8 cellular contexts compared by ENCODE assay signal in genomic region chr9:35603506-35603985, GRCh38. TPM values are rescaled to one million over a fixed set of nuclear protein-coding genes. Genes with fewer than 3 reads are reported as not detected.
A peak's percentile ranks its signal among the peaks of the same experiment; 100 is the strongest.
DNase-seq lines count a peak whose midpoint lies in the region; ATAC-seq and TF ChIP-seq lines count a peak whose summit lies in the region.

No MANE protein-coding gene starts in this region.

- H3K27ac ChIP-seq in BLaER1, result peak overlapping the region; percentile 61
- no peak overlapping the region for H3K27ac ChIP-seq in H9 (ENCODE audit: insufficient read length, low read depth, low read length)
- peak overlapping the region; percentile 92 for H3K27ac ChIP-seq in VCaP
- peak overlapping the region; percentile 80 to 88 for H3K27ac ChIP-seq in esophagus (ENCODE audit: low read depth in 2 of 2, low read length in 1 of 2)

- H3K9me3 Mint-ChIP-seq in H9 (no peaks in the 10 kb centered on the region), nephron progenitor cell (no peaks in the 10 kb centered on the region)

- in situ Hi-C loops in GM13977 (cut with MboI; ENCODE audit: low pct_unique_long_range_greater_than_20kb, low sequenced_read_pairs, unreplicated experiment), result no loop called here

- peak overlapping the region; percentile 73 for H3K4me2 ChIP-seq in BLaER1
- peak overlapping the region; percentile 82 for H3K4me2 ChIP-seq in H9 (ENCODE audit: insufficient read depth, insufficient read length, low read length)

- H2BK12ac ChIP-seq in H9 (ENCODE audit: insufficient read length, low read depth, low read length), result no peak overlapping the region

- H3K27me3 Mint-ChIP-seq in H9 (ENCODE audit: low read depth) (peaks cover 3% of the 10 kb centered on the region), nephron progenitor cell (ENCODE audit: low read depth, poor library complexity) (no peaks in the 10 kb centered on the region)

- H2BK15ac ChIP-seq in H9 (ENCODE audit: low read depth, low read length), result no peak overlapping the region

- H3K36me3 Mint-ChIP-seq in H9 (ENCODE audit: insufficient read depth in 1 of 3, low read depth in 3 of 3) (peaks cover 7 to 17% (median 15%) of the 10 kb centered on the region in 3 experiments; a peak in 6 of 7 replicates), nephron progenitor cell (ENCODE audit: low read depth) (peaks cover 11% of the 10 kb centered on the region)

- no peaks in the 10 kb centered on the region for H3K79me1 ChIP-seq in H9 (ENCODE audit: insufficient read depth, low read depth, low read length, poor library complexity, severe bottlenecking)

- no CpG with 5 or more reads among the region's 18 CpGs for WGBS in H9 (ENCODE audit: extremely low coverage, insufficient read length, low lambda C conversion rate)
- WGBS in esophagus, 2 donors, result 3 to 4% methylated on average over 18 of the region's 18 CpGs

- H2BK20ac ChIP-seq in H9 (ENCODE audit: low read depth, low read length, poor library complexity, severe bottlenecking), result no peak overlapping the region

- H3K9me3 ChIP-seq in BLaER1, result peaks cover 5% of the 10 kb centered on the region; the same call in 1 of the 2 replicates
- no peaks in the 10 kb centered on the region for H3K9me3 ChIP-seq in H9 (ENCODE audit: control insufficient read depth, low read depth, low read length)
- H3K9me3 ChIP-seq in esophagus (ENCODE audit: control insufficient read depth in 2 of 2, insufficient read depth in 1 of 2, low read depth in 1 of 2, low read length in 1 of 2), result no peaks in the 10 kb centered on the region

- H3K27me3 ChIP-seq in BLaER1 (no peaks in the 10 kb centered on the region), H9 (ENCODE audit: insufficient read depth, low read length) (no peaks in the 10 kb centered on the region), esophagus (ENCODE audit: control insufficient read depth in 1 of 2, insufficient read depth in 2 of 2, low read length in 2 of 2) (no peaks in the 10 kb centered on the region)

- H3K4me1 Mint-ChIP-seq in H9 (peaks cover 22 to 33% of the 10 kb centered on the region in 2 experiments), nephron progenitor cell (peaks cover 38% of the 10 kb centered on the region)

- peak overlapping the region; percentile 3; the same call in 1 of the 2 replicates for H3K14ac ChIP-seq in H9 (ENCODE audit: insufficient read depth, low read length)

- no peak for TF ChIP-seq CTCF in H9 (conservative IDR thresholded peaks at IDR 0.05)
- no peak for TF ChIP-seq CTCF in VCaP (conservative IDR thresholded peaks at IDR 0.05)
- no peak for TF ChIP-seq CTCF in nephron progenitor cell (IDR thresholded peaks at IDR 0.05)
- TF ChIP-seq CTCF in GM13977 (IDR thresholded peaks at IDR 0.05; ENCODE audit: extremely low read depth, insufficient read depth, missing control alignments), result no peak

- H2BK120ac ChIP-seq in H9 (ENCODE audit: low read depth, low read length, poor library complexity, severe bottlenecking), result no peak overlapping the region

- H3K23ac ChIP-seq in H9 (ENCODE audit: insufficient read length, low read depth, low read length), result no peak overlapping the region

- H4K8ac ChIP-seq in H9 (replicated peaks; ENCODE audit: insufficient read length, low read depth, low read length), result no peak overlapping the region

- peak overlapping the region; percentile 13 to 73 (median 14); a peak in 6 of 7 replicates for H3K27ac Mint-ChIP-seq in H9
- peak overlapping the region; percentile 58 for H3K27ac Mint-ChIP-seq in nephron progenitor cell

- H2BK5ac ChIP-seq in H9 (ENCODE audit: insufficient read length, low read length), result no peak overlapping the region

- DNase-seq in H9 (no peak), nephron progenitor cell (no peak), GM13977 (ENCODE audit: low spot score) (no peak), GOT3 (lab: John Stamatoyannopoulos, UW) (no peak)

- peak overlapping the region; percentile 93 to 97 for H3K4me3 Mint-ChIP-seq in H9
- peak overlapping the region; percentile 96 for H3K4me3 Mint-ChIP-seq in nephron progenitor cell

- no peak overlapping the region for H2AK5ac ChIP-seq in H9 (ENCODE audit: insufficient read length, low read length)

- H3K4me1 ChIP-seq in BLaER1 (peaks cover 54% of the 10 kb centered on the region), H9 (ENCODE audit: insufficient read depth, low read length) (no peaks in the 10 kb centered on the region; the same call in 1 of the 2 replicates), esophagus (ENCODE audit: control insufficient read depth in 2 of 2, insufficient read depth in 2 of 2, low read length in 1 of 2) (peaks cover 0 to 11% of the 10 kb centered on the region in 2 donors)

- H3K79me2 ChIP-seq in H9 (ENCODE audit: insufficient read depth, low read length), result no peaks in the 10 kb centered on the region

- no peak overlapping the region for H3K4ac ChIP-seq in H9 (ENCODE audit: low read depth, low read length)

- H3K36me3 ChIP-seq in BLaER1 (peaks cover 19% of the 10 kb centered on the region), esophagus (ENCODE audit: control insufficient read depth in 2 of 2, insufficient read depth in 2 of 2, low read length in 1 of 2) (peaks cover 0 to 9% of the 10 kb centered on the region in 2 donors)

- H3K18ac ChIP-seq in H9 (ENCODE audit: insufficient read length, low read depth, low read length), result no peak overlapping the region

- H4K5ac ChIP-seq in H9 (ENCODE audit: insufficient read length, low read depth, low read length), result no peak overlapping the region

- peak overlapping the region; percentile 12 for H2AFZ ChIP-seq in H9 (ENCODE audit: low read length)

- H3K4me3 ChIP-seq in BLaER1, result peak overlapping the region; percentile 61
- H3K4me3 ChIP-seq in esophagus (ENCODE audit: low read depth in 1 of 2, low read length in 2 of 2), result peak overlapping the region; percentile 20 to 36

- no peak for ATAC-seq in HG03139 (IDR thresholded peaks at IDR 0.05; ENCODE audit: unreplicated experiment)

- H4K91ac ChIP-seq in H9 (ENCODE audit: insufficient read length, low read depth, low read length), result no peak overlapping the region

- no peak overlapping the region for H3T11ph ChIP-seq in H9 (ENCODE audit: low read length)

- H3K56ac ChIP-seq in H9 (ENCODE audit: insufficient read length, low read depth, low read length), result no peak overlapping the region

- H3K23me2 ChIP-seq in H9 (ENCODE audit: insufficient read length, low read depth, low read length, poor library complexity, severe bottlenecking), result peaks cover 15% of the 10 kb centered on the region

- H4K20me1 ChIP-seq in BLaER1, result peaks cover 30% of the 10 kb centered on the region
- no peaks in the 10 kb centered on the region for H4K20me1 ChIP-seq in H9 (ENCODE audit: control insufficient read depth, insufficient read depth, insufficient read length)

- peak overlapping the region; percentile 67 for H3K9ac ChIP-seq in BLaER1
- peak overlapping the region; percentile 64 for H3K9ac ChIP-seq in H9 (ENCODE audit: extremely low read depth, insufficient read length, low read length)

RNA-seq across cellular contexts. Expression of gene TESK1, which starts 1.5 kb away (rescaled TPM):
- total RNA-seq in H9 (2021), result 28.1 and 28.6 TPM in 2 replicates
- 10 to 100 TPM; 15.3 to 22.7 TPM for polyA plus RNA-seq in esophagus

RNA-seq across cellular contexts. Expression of gene CD72, which starts 14.7 kb away (rescaled TPM):
- total RNA-seq in H9 (2021), result 3.3 and 3.9 TPM in 2 replicates
- under 1 TPM; 0.26 to 0.29 TPM for polyA plus RNA-seq in esophagus

RNA-seq across cellular contexts. Expression of gene SIT1, which starts 47.2 kb away (rescaled TPM):
- total RNA-seq in H9 (2021), result 1.3 and 1.6 TPM in 2 replicates
- under 1 TPM; 0.75 to 0.88 TPM for polyA plus RNA-seq in esophagus

RNA-seq across cellular contexts. Expression of gene RMRP, which starts 54.3 kb away (rescaled TPM):
- total RNA-seq in H9 (2021), result 18,417 and 20,652 TPM in 2 replicates
- 100 to 1,000 TPM in 1 of 2 donors, 1 to 10 TPM in 1; 3.3 to 333 TPM for polyA plus RNA-seq in esophagus

RNA-seq across cellular contexts. Expression of gene CCDC107, which starts 54.5 kb away (rescaled TPM):
- total RNA-seq in H9 (2021), result 11.3 and 12.0 TPM in 2 replicates
- 10 to 100 TPM; 17.3 to 21.1 TPM for polyA plus RNA-seq in esophagus
